In genomic region chr9:130454812-130455325, GRCh38 we compare ENCODE assay signal across 30 cellular contexts.
"Had no signal": no experiment of that assay in that cellular context is flagged by ENCODE, and none has a peak within 500 bp of the region (broad histone marks: within the 10 kb centered on the region; RNA-seq: fewer than 3 reads in every experiment).

No MANE protein-coding gene starts in this region.

- H3K9me3 ChIP-seq: ascending aorta, breast epithelium, colonic mucosa, gastroesophageal sphincter, heart right ventricle had no signal

- H3K9me3 Mint-ChIP-seq: activated CD4-positive, alpha-beta memory T cell treated with anti-CD3 and anti-CD28 coated beads, Interleukin-2, amount 10 ng/mL, durations not matched to agents 7 days and 5 days; activated CD4-positive, alpha-beta T cell treated with anti-CD3 and anti-CD28 coated beads, Interleukin-2, amount 10 ng/mL, durations not matched to agents 7 days and 5 days; activated naive CD4-positive, alpha-beta T cell treated with anti-CD3 and anti-CD28 coated beads, Interleukin-2, amount 10 ng/mL, durations not matched to agents 7 days and 5 days; activated naive CD4-positive, alpha-beta T cell treated with anti-CD3 and anti-CD28 coated beads, Interleukin-2, amount 50 U/mL, for 72 hours; activated naive CD8-positive, alpha-beta T cell treated with anti-CD3 and anti-CD28 coated beads, Interleukin-2, amount 10 ng/mL, durations not matched to agents 7 days and 5 days; activated T-cell treated with anti-CD3 and anti-CD28 coated beads, Interleukin-2, amount 50 U/mL, for 24 hours; activated T-cell treated with anti-CD3 and anti-CD28 coated beads, Interleukin-2, amount 50 U/mL, for 72 hours; WTC11 had no signal

- H3K27ac Mint-ChIP-seq: activated CD4-positive, alpha-beta memory T cell treated with anti-CD3 and anti-CD28 coated beads, Interleukin-2, amount 10 ng/mL, durations not matched to agents 7 days and 5 days; activated CD4-positive, alpha-beta T cell treated with anti-CD3 and anti-CD28 coated beads, Interleukin-2, amount 10 ng/mL, durations not matched to agents 7 days and 5 days; activated naive CD4-positive, alpha-beta T cell treated with anti-CD3 and anti-CD28 coated beads, Interleukin-2, amount 10 ng/mL, durations not matched to agents 7 days and 5 days; activated naive CD4-positive, alpha-beta T cell treated with anti-CD3 and anti-CD28 coated beads, Interleukin-2, amount 50 U/mL, for 72 hours; activated naive CD8-positive, alpha-beta T cell treated with anti-CD3 and anti-CD28 coated beads, Interleukin-2, amount 10 ng/mL, durations not matched to agents 7 days and 5 days; activated T-cell treated with anti-CD3 and anti-CD28 coated beads, Interleukin-2, amount 50 U/mL, for 24 hours; activated T-cell treated with anti-CD3 and anti-CD28 coated beads, Interleukin-2, amount 50 U/mL, for 72 hours; brain had no signal

- H3K36me3 ChIP-seq: breast epithelium, cardiac muscle cell had no signal

- H3K27ac ChIP-seq: ascending aorta, breast epithelium, cardiac muscle cell, colonic mucosa, heart right ventricle, VCaP had no signal

- H3K4me3 Mint-ChIP-seq: activated CD4-positive, alpha-beta memory T cell treated with anti-CD3 and anti-CD28 coated beads, Interleukin-2, amount 10 ng/mL, durations not matched to agents 7 days and 5 days; activated CD4-positive, alpha-beta T cell treated with anti-CD3 and anti-CD28 coated beads, Interleukin-2, amount 10 ng/mL, durations not matched to agents 7 days and 5 days; activated naive CD4-positive, alpha-beta T cell treated with anti-CD3 and anti-CD28 coated beads, Interleukin-2, amount 10 ng/mL, durations not matched to agents 7 days and 5 days; activated naive CD8-positive, alpha-beta T cell treated with anti-CD3 and anti-CD28 coated beads, Interleukin-2, amount 10 ng/mL, durations not matched to agents 7 days and 5 days; activated T-cell treated with anti-CD3 and anti-CD28 coated beads, Interleukin-2, amount 50 U/mL, for 24 hours; activated T-cell treated with anti-CD3 and anti-CD28 coated beads, Interleukin-2, amount 50 U/mL, for 72 hours; brain; WTC11 had no signal

- FAIRE-seq: endometrium had no signal

- H3K27me3 ChIP-seq: ascending aorta, breast epithelium, cardiac muscle cell, colonic mucosa, gastroesophageal sphincter, heart right ventricle had no signal

- H3K36me3 Mint-ChIP-seq: activated naive CD4-positive, alpha-beta T cell treated with anti-CD3 and anti-CD28 coated beads, Interleukin-2, amount 10 ng/mL, durations not matched to agents 7 days and 5 days; activated naive CD4-positive, alpha-beta T cell treated with anti-CD3 and anti-CD28 coated beads, Interleukin-2, amount 50 U/mL, for 72 hours; activated naive CD8-positive, alpha-beta T cell treated with anti-CD3 and anti-CD28 coated beads, Interleukin-2, amount 10 ng/mL, durations not matched to agents 7 days and 5 days; brain; WTC11 had no signal

- H3K4me3 ChIP-seq: ascending aorta, breast epithelium, cardiac muscle cell, colonic mucosa, gastroesophageal sphincter, heart right ventricle had no signal

- DNase-seq: activated CD4-positive, alpha-beta memory T cell treated with anti-CD3 and anti-CD28 coated beads, Interleukin-2, amount 10 ng/mL, durations not matched to agents 7 days and 5 days; activated CD4-positive, alpha-beta T cell treated with anti-CD3 and anti-CD28 coated beads for 1 hour; activated CD4-positive, alpha-beta T cell treated with anti-CD3 and anti-CD28 coated beads for 4 hours; activated CD4-positive, alpha-beta T cell treated with anti-CD3 and anti-CD28 coated beads, Interleukin-2, amount 10 ng/mL, durations not matched to agents 7 days and 5 days; activated CD4-positive, alpha-beta T cell treated with anti-CD3 and anti-CD28 coated beads, Interleukin-2, amount 50 U/mL, for 4 hours; activated CD8-positive, alpha-beta memory T cell treated with anti-CD3 and anti-CD28 coated beads, Interleukin-2, amount 50 U/mL, for 48 hours; activated gamma-delta T cell; activated naive CD4-positive, alpha-beta T cell; activated naive CD4-positive, alpha-beta T cell treated with anti-CD3 and anti-CD28 coated beads, Interleukin-2, amount 10 ng/mL, durations not matched to agents 7 days and 5 days; activated naive CD8-positive, alpha-beta T cell treated with anti-CD3 and anti-CD28 coated beads, Interleukin-2, amount 10 ng/mL, durations not matched to agents 7 days and 5 days; activated T-cell treated with anti-CD3 and anti-CD28 coated beads for 4 hours; activated T-cell treated with anti-CD3 and anti-CD28 coated beads, Interleukin-2, amount 50 U/mL, for 24 hours; activated T-cell treated with anti-CD3 and anti-CD28 coated beads, Interleukin-2, amount 50 U/mL, for 72 hours; central memory CD4-positive, alpha-beta T cell; cerebellar nuclear complex; colonic mucosa; effector CD8-positive, alpha-beta T cell; foreskin fibroblast; heart right ventricle; T-helper 2 cell had no signal

- ATAC-seq: activated naive CD4-positive, alpha-beta T cell treated with anti-CD3 and anti-CD28 coated beads, Interleukin-2, amount 50 U/mL, for 72 hours; activated T-cell treated with anti-CD3 and anti-CD28 coated beads, Interleukin-2, amount 50 U/mL, for 72 hours; esophagus mucosa; gastroesophageal sphincter; heart right ventricle; WTC11 had no signal
